In the genomic region with DNA sequence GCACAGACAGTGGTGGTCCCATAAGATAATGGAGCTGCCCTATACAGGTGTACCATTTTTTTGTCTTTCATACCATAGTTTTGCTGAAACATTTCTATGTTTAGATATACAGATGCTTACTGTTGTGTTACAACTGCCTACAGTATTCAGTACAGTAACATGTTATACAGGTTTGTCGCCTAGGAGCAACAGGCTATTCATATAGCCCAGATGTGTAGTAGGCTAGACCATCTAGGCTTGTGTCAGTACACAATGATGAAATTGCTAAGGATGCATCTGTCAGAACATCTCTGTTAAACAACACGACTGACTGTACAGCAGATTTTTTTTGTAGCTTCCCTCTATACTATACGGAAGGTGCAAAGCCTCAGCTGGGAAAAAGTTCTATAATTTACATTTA, we compare ENCODE assay signal across 24 cellular contexts. TPM values are rescaled to one million over a fixed set of nuclear protein-coding genes. Genes with fewer than 3 reads are reported as not detected.
DNase-seq lines count a peak whose midpoint lies in the region; TF ChIP-seq lines count a peak whose summit lies in the region.
"Had no signal": no experiment of that assay in that cellular context is flagged by ENCODE, and none has a peak within 500 bp of the region (broad histone marks: within the 10 kb centered on the region; RNA-seq: fewer than 3 reads in every experiment).

No MANE protein-coding gene starts in this region.

- H3K27me3 ChIP-seq in MM.1S (replicated peaks; ENCODE audit: insufficient read depth, low read length): no peaks in the 10 kb centered on the region
- no peaks in the 10 kb centered on the region for H3K27me3 ChIP-seq in colonic mucosa
- H3K27me3 ChIP-seq in rectal smooth muscle tissue (ENCODE audit: control insufficient read depth, insufficient read depth, low read length): no peaks in the 10 kb centered on the region
- H3K27me3 ChIP-seq: BLaER1, body of pancreas had no signal

- H3K4me1 ChIP-seq in HEK293 (ENCODE audit: control insufficient read depth, insufficient read depth, low read length) (peaks cover 10% of the 10 kb centered on the region), MM.1S (ENCODE audit: low read length) (peaks cover 22% of the 10 kb centered on the region), colonic mucosa (peaks cover 9% of the 10 kb centered on the region), rectal smooth muscle tissue (ENCODE audit: control insufficient read depth, insufficient read depth, low read length) (peaks cover 37% of the 10 kb centered on the region)
- H3K4me1 ChIP-seq: BLaER1 had no signal

- no peak overlapping the region for H3K27ac ChIP-seq in HEK293 (ENCODE audit: extremely low read depth, low read depth, low read length)
- peak overlapping the region; percentile 66; the same call in 1 of the 2 replicates for H3K27ac ChIP-seq in MM.1S (ENCODE audit: low read length)
- peak overlapping the region; percentile 51 for H3K27ac ChIP-seq in colonic mucosa
- H3K27ac ChIP-seq in rectal smooth muscle tissue (ENCODE audit: low read depth, low read length): peak overlapping the region; percentile 38
- H3K27ac ChIP-seq: BLaER1, body of pancreas had no signal

- intact Hi-C loops in colonic mucosa (cut with DNase I): no loop called here

- H3F3A ChIP-seq in MM.1S (ENCODE audit: insufficient read depth, low read length): no peaks in the 10 kb centered on the region

- H3K36me3 ChIP-seq in HEK293 (ENCODE audit: control insufficient read depth in 2 of 2, insufficient read depth in 1 of 2, low read length in 2 of 2) (peaks cover 7 to 36% of the 10 kb centered on the region in 2 experiments; a peak in 2 of 3 replicates), MM.1S (replicated peaks; ENCODE audit: insufficient read depth, low read length) (no peaks in the 10 kb centered on the region), colonic mucosa (peaks cover 3% of the 10 kb centered on the region), rectal smooth muscle tissue (ENCODE audit: control insufficient read depth, insufficient read depth, low read length) (peaks cover 4% of the 10 kb centered on the region)
- H3K36me3 ChIP-seq: prostate gland had no signal

- H3K4me2 ChIP-seq in MM.1S (ENCODE audit: low read depth, low read length): no peak overlapping the region
- H3K4me2 ChIP-seq: BLaER1 had no signal

- no peaks in the 10 kb centered on the region for H3K79me2 ChIP-seq in MM.1S (ENCODE audit: low read length)

- H2AFZ ChIP-seq in MM.1S (ENCODE audit: low read length): no peak overlapping the region

- H3K9ac ChIP-seq in MM.1S (ENCODE audit: low read length): no peak overlapping the region
- H3K9ac ChIP-seq in colonic mucosa (ENCODE audit: low read depth in 2 of 2, low read length in 2 of 2): no peak overlapping the region
- H3K9ac ChIP-seq in rectal smooth muscle tissue (ENCODE audit: low read length): no peak overlapping the region
- H3K9ac ChIP-seq: BLaER1 had no signal

- no peak for DNase-seq in MM.1S
- DNase-seq in colonic mucosa: no peak
- DNase-seq in T-helper 1 cell: no peak
- DNase-seq in germinal center (ENCODE audit: low spot score): no peak
- DNase-seq in NCI-H1092 treated with DMSO at 0.1 percent for 48 hours (lab: John Stamatoyannopoulos, UW): no peak
- no peak for DNase-seq in iPS-NIHi7 (ENCODE audit: extremely low spot score)
- DNase-seq: ACHN; activated CD4-positive, alpha-beta memory T cell treated with anti-CD3 and anti-CD28 coated beads for 36 hours; activated CD4-positive, CD25-positive, alpha-beta regulatory T cell treated with anti-CD3 and anti-CD28 coated beads, Interleukin-2, amount 50 U/mL, for 72 hours; activated CD8-positive, alpha-beta memory T cell treated with anti-CD3 and anti-CD28 coated beads, Interleukin-2, amount 50 U/mL, for 48 hours; activated naive CD4-positive, alpha-beta T cell treated with anti-CD3 and anti-CD28 coated beads, Interleukin-2, amount 10 ng/mL, durations not matched to agents 7 days and 5 days; body of pancreas; DMS 273 treated with DMSO at 0.1 percent for 48 hours; left ventricle myocardium superior; naive thymus-derived CD4-positive, alpha-beta T cell; NCI-H1105 treated with DMSO at 0.1 percent for 48 hours; NCI-H187 treated with DMSO at 0.1 percent for 48 hours; NCI-H2171 treated with DMSO at 0.1 percent for 48 hours; NCI-H510A; stimulated activated CD4-positive, alpha-beta T cell treated with anti-CD3 and anti-CD28 coated beads, Interleukin-4, amount 100 ng/mL, for 24 hours had no signal

- H3K9me2 ChIP-seq in MM.1S (replicated peaks; ENCODE audit: insufficient read depth, low read length): no peaks in the 10 kb centered on the region

- POLR2A ChIA-PET in HEK293 (lab: Yijun Ruan, JAX): no interaction called here

- no peak for TF ChIP-seq CTCF in HEK293 (tag by site-specific recombination; IDR thresholded peaks at IDR 0.05)
- TF ChIP-seq CTCF in MM.1S (IDR thresholded peaks at IDR 0.05; ENCODE audit: low read length): no peak
- no peak for TF ChIP-seq CTCF in colonic mucosa (IDR thresholded peaks at IDR 0.05)

- H3K9me3 ChIP-seq in HEK293 (ENCODE audit: control insufficient read depth, insufficient read depth, low read depth, low read length) (no peaks in the 10 kb centered on the region), MM.1S (replicated peaks; ENCODE audit: insufficient read depth, low read length) (no peaks in the 10 kb centered on the region), colonic mucosa (no peaks in the 10 kb centered on the region)
- H3K9me3 ChIP-seq: BLaER1, body of pancreas, prostate gland had no signal

- H3K4me3 ChIP-seq in HEK293 (ENCODE audit: low read depth, low read length) (no peak overlapping the region), MM.1S (ENCODE audit: low read length) (no peak overlapping the region), colonic mucosa (no peak overlapping the region), rectal smooth muscle tissue (ENCODE audit: low read length) (no peak overlapping the region)
- H3K4me3 ChIP-seq: BLaER1, body of pancreas, prostate gland had no signal

- CTCF ChIA-PET in HEK293 (lab: Yijun Ruan, JAX): interaction anchor here (1.5 to 2.5 kb wide), 2 partner anchors 19 to 69 kb away, joined by 5 to 9 read pairs; no protein-coding TSS in a partner anchor

- no peaks in the 10 kb centered on the region for H4K20me1 ChIP-seq in MM.1S (ENCODE audit: insufficient read depth, low read length)

TF ChIP-seq in HEK293, 187 proteins besides CTCF, POLR2A, EP300 and RAD21:
- TF ChIP-seq ZNF707 (tag by site-specific recombination; IDR thresholded peaks at IDR 0.05): no peak
- peak; percentile 63 for TF ChIP-seq SCRT2 (tag by site-specific recombination; IDR thresholded peaks at IDR 0.05)

RNA-seq across cellular contexts. Expression of a gene that starts 30.5 kb away (rescaled TPM):
- under 1 TPM; 0.19 to 0.69 TPM for total RNA-seq in colonic mucosa

RNA-seq across cellular contexts. Expression of a gene that starts 30.7 kb away (rescaled TPM):
- 100 to 1,000 TPM; 120 to 130 TPM for total RNA-seq in colonic mucosa

RNA-seq across cellular contexts. Expression of a gene that starts 50.5 kb away (rescaled TPM):
- 10 to 100 TPM; 25.7 to 34.9 TPM for total RNA-seq in colonic mucosa
